In genomic region chr16:88403794-88404581, GRCh38 we compare ENCODE assay signal across 1 cellular context.
TF ChIP-seq lines count a peak whose summit lies in the region.

No MANE protein-coding gene starts in this region.

TF ChIP-seq in HepG2, 621 proteins besides CTCF, POLR2A, EP300 and RAD21:
- peak; percentile 47 for TF ChIP-seq STAG1 (CRISPR knock-in tag; IDR thresholded peaks at IDR 0.05)
- TF ChIP-seq DNMT1 (CRISPR knock-in tag; IDR thresholded peaks at IDR 0.05), result no peak
